ENCODE assay signal across 23 cellular contexts in genomic region chr17:39820987-39821386, GRCh38. TPM values are rescaled to one million over a fixed set of nuclear protein-coding genes. Genes with fewer than 3 reads are reported as not detected.
DNase-seq lines count a peak whose midpoint lies in the region; ATAC-seq and TF ChIP-seq lines count a peak whose summit lies in the region.
"Had no signal": no experiment of that assay in that cellular context is flagged by ENCODE, and none has a peak within 500 bp of the region (broad histone marks: within the 10 kb centered on the region; RNA-seq: fewer than 3 reads in every experiment).

No MANE protein-coding gene starts in this region.

- POLR2A ChIA-PET in AG04450 (lab: Yijun Ruan, JAX) = no interaction called here
- POLR2A ChIA-PET in CD8-positive, alpha-beta memory T cell (lab: Charles Lee) = interaction anchor here (0.5 to 1.1 kb wide), 2 partner anchors 66 to 72 kb away, joined by 3 read pairs; no protein-coding TSS in a partner anchor
- POLR2A ChIA-PET in activated CD4-positive, alpha-beta memory T cell treated with anti-CD3 and anti-CD28 coated beads, Interleukin-2, amount 10 ng/mL, durations not matched to agents 7 days and 5 days (lab: Charles Lee) = interaction anchor here (0.6 to 4.2 kb wide), 9 partner anchors 22 to 51 kb away, joined by 3 to 50 read pairs (median 6); no protein-coding TSS in a partner anchor

- DNase-seq in AG04450 (ENCODE audit: low read depth, low spot score) (no peak), lower lobe of right lung (no peak), NCI-H2107 treated with DMSO at 0.1 percent for 48 hours (lab: John Stamatoyannopoulos, UW; ENCODE audit: unreplicated experiment) (no peak), ureter (ENCODE audit: low spot score) (no peak)
- DNase-seq in CD8-positive, alpha-beta memory T cell = no peak
- DNase-seq in activated CD4-positive, alpha-beta memory T cell treated with anti-CD3 and anti-CD28 coated beads, Interleukin-2, amount 10 ng/mL, durations not matched to agents 7 days and 5 days = no peak
- DNase-seq: activated CD8-positive, alpha-beta memory T cell treated with anti-CD3 and anti-CD28 coated beads, Interleukin-2, amount 50 U/mL, for 4 hours; foreskin melanocyte; KBM-7; NCI-H1092; NCI-H2081 treated with DMSO at 0.1 percent for 48 hours; NCI-H524 treated with DMSO at 0.1 percent for 48 hours; occipital lobe; SHP77 treated with DMSO at 0.1 percent for 48 hours; stimulated activated CD4-positive, alpha-beta T cell treated with anti-CD3 and anti-CD28 coated beads, Interleukin-15, amount 100 ng/mL, for 24 hours; stomach had no signal

- H3K27ac ChIP-seq in AG04450 (ENCODE audit: low read depth, low read length) = peak overlapping the region; percentile 11
- H3K27ac ChIP-seq in CD8-positive, alpha-beta memory T cell (ENCODE audit: low read depth, low read length) = no peak overlapping the region
- no peak overlapping the region for H3K27ac ChIP-seq in lower lobe of right lung
- H3K27ac ChIP-seq: right atrium auricular region, stomach had no signal

- peak overlapping the region in 3 of 7 donors; percentile 9 to 53 (median 30) for H3K4me3 Mint-ChIP-seq in CD8-positive, alpha-beta memory T cell
- no peak overlapping the region for H3K4me3 Mint-ChIP-seq in activated CD4-positive, alpha-beta memory T cell treated with anti-CD3 and anti-CD28 coated beads, Interleukin-2, amount 10 ng/mL, durations not matched to agents 7 days and 5 days
- H3K4me3 Mint-ChIP-seq: dendritic cell treated with granulocyte-macrophage colony-stimulating factor and Interleukin-4, amounts not matched to agents 40 ng/mL and 50 ng/mL, for 4 days; type B pancreatic cell had no signal

- CTCF ChIA-PET in AG04450 (lab: Charles Lee) = no interaction called here
- CTCF ChIA-PET in CD8-positive, alpha-beta memory T cell (lab: Charles Lee) = interaction anchor here (0.7 to 1.8 kb wide), 5 partner anchors 13 to 199 kb away, joined by 3 to 5 read pairs (median 4); no protein-coding TSS in a partner anchor
- CTCF ChIA-PET in activated CD4-positive, alpha-beta memory T cell treated with anti-CD3 and anti-CD28 coated beads, Interleukin-2, amount 10 ng/mL, durations not matched to agents 7 days and 5 days (lab: Charles Lee) = interaction anchor here (0.8 to 3.0 kb wide), 4 partner anchors 39 to 66 kb away, joined by 3 to 14 read pairs (median 4); no protein-coding TSS in a partner anchor

- TF ChIP-seq CTCF in AG04450 (IDR thresholded peaks at IDR 0.05; ENCODE audit: low read depth, low read length) = no peak
- no peak for TF ChIP-seq CTCF in lower lobe of right lung (IDR thresholded peaks at IDR 0.05)

- H3K4me3 ChIP-seq in AG04450 (ENCODE audit: low read depth, low read length) = no peak overlapping the region
- no peak overlapping the region for H3K4me3 ChIP-seq in CD8-positive, alpha-beta memory T cell (ENCODE audit: low read length)
- H3K4me3 ChIP-seq in lower lobe of right lung = no peak overlapping the region
- H3K4me3 ChIP-seq: right atrium auricular region, stomach had no signal

- peaks cover 29% of the 10 kb centered on the region for H3K36me3 ChIP-seq in CD8-positive, alpha-beta memory T cell (ENCODE audit: insufficient read depth, low read length)
- H3K36me3 ChIP-seq in lower lobe of right lung = no peaks in the 10 kb centered on the region
- H3K36me3 ChIP-seq: right atrium auricular region had no signal

- peaks cover 0 to 2% of the 10 kb centered on the region in 2 donors for H3K27me3 Mint-ChIP-seq in CD8-positive, alpha-beta memory T cell
- no peaks in the 10 kb centered on the region for H3K27me3 Mint-ChIP-seq in activated CD4-positive, alpha-beta memory T cell treated with anti-CD3 and anti-CD28 coated beads, Interleukin-2, amount 10 ng/mL, durations not matched to agents 7 days and 5 days

- H3K4me1 Mint-ChIP-seq in CD8-positive, alpha-beta memory T cell = peaks cover 46 to 60% (median 57%) of the 10 kb centered on the region in 3 donors
- H3K4me1 Mint-ChIP-seq in activated CD4-positive, alpha-beta memory T cell treated with anti-CD3 and anti-CD28 coated beads, Interleukin-2, amount 10 ng/mL, durations not matched to agents 7 days and 5 days = peaks cover 45% of the 10 kb centered on the region

- H3K36me3 Mint-ChIP-seq in CD8-positive, alpha-beta memory T cell = peaks cover 35 to 60% (median 47%) of the 10 kb centered on the region in 3 donors
- peaks cover 53% of the 10 kb centered on the region for H3K36me3 Mint-ChIP-seq in activated CD4-positive, alpha-beta memory T cell treated with anti-CD3 and anti-CD28 coated beads, Interleukin-2, amount 10 ng/mL, durations not matched to agents 7 days and 5 days (ENCODE audit: low read depth)
- H3K36me3 Mint-ChIP-seq: type B pancreatic cell had no signal

- peaks cover 54% of the 10 kb centered on the region for H3K4me1 ChIP-seq in CD8-positive, alpha-beta memory T cell (ENCODE audit: insufficient read depth, low read length)
- no peaks in the 10 kb centered on the region for H3K4me1 ChIP-seq in lower lobe of right lung
- H3K4me1 ChIP-seq: right atrium auricular region, stomach had no signal

- H3K9me3 ChIP-seq in AG04450 (ENCODE audit: control insufficient read depth, insufficient read depth, low read length) = peaks cover 10% of the 10 kb centered on the region
- H3K9me3 ChIP-seq in CD8-positive, alpha-beta memory T cell (ENCODE audit: low read length) = peaks cover 14% of the 10 kb centered on the region
- peaks cover 5% of the 10 kb centered on the region for H3K9me3 ChIP-seq in lower lobe of right lung

- intact Hi-C loops in lower lobe of right lung (cut with DNase I) = no loop called here

- H3K27ac Mint-ChIP-seq in CD8-positive, alpha-beta memory T cell = peak overlapping the region; percentile 83 to 98 (median 91)
- peak overlapping the region; percentile 12 for H3K27ac Mint-ChIP-seq in activated CD4-positive, alpha-beta memory T cell treated with anti-CD3 and anti-CD28 coated beads, Interleukin-2, amount 10 ng/mL, durations not matched to agents 7 days and 5 days
- H3K27ac Mint-ChIP-seq: dendritic cell treated with granulocyte-macrophage colony-stimulating factor and Interleukin-4, amounts not matched to agents 40 ng/mL and 50 ng/mL, for 4 days; type B pancreatic cell had no signal

- peaks cover 9% of the 10 kb centered on the region for H3K27me3 ChIP-seq in AG04450 (ENCODE audit: control insufficient read depth, insufficient read depth, low read length)
- no peaks in the 10 kb centered on the region for H3K27me3 ChIP-seq in CD8-positive, alpha-beta memory T cell (ENCODE audit: insufficient read depth, low read length, poor library complexity, severe bottlenecking)
- H3K27me3 ChIP-seq in lower lobe of right lung (ENCODE audit: low read depth) = no peaks in the 10 kb centered on the region
- H3K27me3 ChIP-seq: right atrium auricular region, stomach had no signal

- H3K9me3 Mint-ChIP-seq in CD8-positive, alpha-beta memory T cell = peaks cover 8 to 32% (median 23%) of the 10 kb centered on the region in 5 donors
- H3K9me3 Mint-ChIP-seq in activated CD4-positive, alpha-beta memory T cell treated with anti-CD3 and anti-CD28 coated beads, Interleukin-2, amount 10 ng/mL, durations not matched to agents 7 days and 5 days = peaks cover 38% of the 10 kb centered on the region

- ATAC-seq in lower lobe of right lung = peak; percentile 25 to 68
- no peak for ATAC-seq in HG02852 (IDR thresholded peaks at IDR 0.05; ENCODE audit: unreplicated experiment)
- ATAC-seq: HCT116 had no signal

RNA-seq across cellular contexts. Expression of gene IKZF3, which starts 43.1 kb away (rescaled TPM):
- polyA plus RNA-seq in AG04450 (2011; rRNA removed) = not detected in 2 replicates
- polyA minus RNA-seq in AG04450 (2011; rRNA and poly(A)+ RNA removed) = not detected in 2 replicates
- total RNA-seq in CD8-positive, alpha-beta memory T cell = 100 to 1,000 TPM; 119 to 126 TPM
- 138 TPM for polyA plus RNA-seq in CD8-positive, alpha-beta memory T cell
- total RNA-seq in activated CD4-positive, alpha-beta memory T cell treated with anti-CD3 and anti-CD28 coated beads, Interleukin-2, amount 10 ng/mL, durations not matched to agents 7 days and 5 days = 10 to 100 TPM; 37.9 to 38.2 TPM
- 7.1 TPM for total RNA-seq in lower lobe of right lung
- total RNA-seq in ureter = 24.3 TPM
- total RNA-seq: epithelial cell of proximal tubule had no signal

RNA-seq across cellular contexts. Expression of gene ZPBP2, which starts 47.0 kb away (rescaled TPM):
- polyA plus RNA-seq in AG04450 (2011; rRNA removed) = not detected in 2 replicates
- polyA minus RNA-seq in AG04450 (2011; rRNA and poly(A)+ RNA removed) = not detected in 2 replicates
- total RNA-seq in CD8-positive, alpha-beta memory T cell = under 1 TPM; 0.58 to 0.74 TPM
- 0.09 TPM for polyA plus RNA-seq in CD8-positive, alpha-beta memory T cell
- not detected for total RNA-seq in activated CD4-positive, alpha-beta memory T cell treated with anti-CD3 and anti-CD28 coated beads, Interleukin-2, amount 10 ng/mL, durations not matched to agents 7 days and 5 days
- not detected for total RNA-seq in lower lobe of right lung
- not detected for total RNA-seq in ureter
- total RNA-seq: epithelial cell of proximal tubule, mononuclear cell, occipital lobe, right atrium auricular region, stomach had no signal
- polyA plus RNA-seq: stomach had no signal
